1 cellular context compared by ENCODE assay signal in genomic region chr7:10950494-10950893, GRCh38.
TF ChIP-seq lines count a peak whose summit lies in the region.

No MANE protein-coding gene starts in this region.

TF ChIP-seq in HepG2, 621 proteins besides CTCF, POLR2A, EP300 and RAD21 (continued from another document):
- no peak for TF ChIP-seq ZNF646 (CRISPR knock-in tag; IDR thresholded peaks at IDR 0.05)
- TF ChIP-seq FOXK2 (IDR thresholded peaks at IDR 0.05): no peak
- TF ChIP-seq SOX13 (IDR thresholded peaks at IDR 0.05): no peak
- peak in 1 of 2 experiments; percentile 54; a peak in 2 of 4 replicates for TF ChIP-seq SOX13 (CRISPR knock-in tag; conservative IDR thresholded peaks at IDR 0.05 in 1 of 2, IDR thresholded peaks at IDR 0.05 in 1 of 2)
- TF ChIP-seq SP4 (CRISPR knock-in tag; IDR thresholded peaks at IDR 0.05): no peak
- TF ChIP-seq ZNF749 (CRISPR knock-in tag; IDR thresholded peaks at IDR 0.05; ENCODE audit: borderline replicate concordance): no peak
- no peak for TF ChIP-seq KDM4B (CRISPR knock-in tag; IDR thresholded peaks at IDR 0.05)
- no peak for TF ChIP-seq ZBTB14 (CRISPR knock-in tag; IDR thresholded peaks at IDR 0.05)
- no peak for TF ChIP-seq CCDC6 (CRISPR knock-in tag; IDR thresholded peaks at IDR 0.05)
- TF ChIP-seq ZKSCAN5 (CRISPR knock-in tag; IDR thresholded peaks at IDR 0.05): no peak
- TF ChIP-seq ZSCAN29 (CRISPR knock-in tag; conservative IDR thresholded peaks at IDR 0.05): no peak
- no peak for TF ChIP-seq CSRNP2 (CRISPR knock-in tag; conservative IDR thresholded peaks at IDR 0.05; ENCODE audit: low read depth)
- TF ChIP-seq ZFP36L1 (CRISPR knock-in tag; IDR thresholded peaks at IDR 0.05): no peak
- TF ChIP-seq PATZ1 (CRISPR knock-in tag; IDR thresholded peaks at IDR 0.05): peak; percentile 50
- no peak for TF ChIP-seq ZNF367 (CRISPR knock-in tag; IDR thresholded peaks at IDR 0.05; ENCODE audit: borderline replicate concordance)
- TF ChIP-seq ZNF335 (CRISPR knock-in tag; IDR thresholded peaks at IDR 0.05): 0 out of 2 replicates have a peak, but pooled peaks have one; percentile 59
- TF ChIP-seq HMGA1 (CRISPR knock-in tag; conservative IDR thresholded peaks at IDR 0.05): no peak
- no peak for TF ChIP-seq ATF5 (CRISPR knock-in tag; IDR thresholded peaks at IDR 0.05; ENCODE audit: low read depth)
- no peak for TF ChIP-seq RXRB (CRISPR knock-in tag; IDR thresholded peaks at IDR 0.05; ENCODE audit: borderline replicate concordance)
- no peak for TF ChIP-seq PHF8 (CRISPR knock-in tag; IDR thresholded peaks at IDR 0.05)
- no peak for TF ChIP-seq ZNF557 (CRISPR knock-in tag; IDR thresholded peaks at IDR 0.05)
- no peak for TF ChIP-seq BRCA1 (CRISPR knock-in tag; IDR thresholded peaks at IDR 0.05)
- TF ChIP-seq CREB1 (IDR thresholded peaks at IDR 0.05): no peak
- TF ChIP-seq CREB1 (CRISPR knock-in tag; IDR thresholded peaks at IDR 0.05): 0 out of 2 replicates have a peak, but pooled peaks have one; percentile 25
- no peak for TF ChIP-seq MTF2 (CRISPR knock-in tag; IDR thresholded peaks at IDR 0.05; ENCODE audit: borderline replicate concordance)
- no peak for TF ChIP-seq ZNF432 (CRISPR knock-in tag; IDR thresholded peaks at IDR 0.05; ENCODE audit: borderline replicate concordance)
- 0 out of 2 replicates have a peak, but pooled peaks have one; percentile 64 for TF ChIP-seq ZNF292 (CRISPR knock-in tag; IDR thresholded peaks at IDR 0.05; ENCODE audit: borderline replicate concordance, low read depth)
- TF ChIP-seq GFI1 (CRISPR knock-in tag; IDR thresholded peaks at IDR 0.05; ENCODE audit: borderline replicate concordance): peak; percentile 76; the same call in 1 of the 2 replicates
- no peak for TF ChIP-seq ZNF44 (CRISPR knock-in tag; IDR thresholded peaks at IDR 0.05)
- no peak for TF ChIP-seq POLR2G (IDR thresholded peaks at IDR 0.05; ENCODE audit: low read depth, low read length)
- no peak for TF ChIP-seq NKX3-1 (CRISPR knock-in tag; IDR thresholded peaks at IDR 0.05)
- no peak for TF ChIP-seq ATF7-NPFF (CRISPR knock-in tag; IDR thresholded peaks at IDR 0.05; ENCODE audit: low read depth)
- TF ChIP-seq ZNF10 (CRISPR knock-in tag; IDR thresholded peaks at IDR 0.05; ENCODE audit: borderline replicate concordance, low read depth): no peak
- TF ChIP-seq MED1 (CRISPR knock-in tag; IDR thresholded peaks at IDR 0.05): no peak
- no peak for TF ChIP-seq ZNF713 (CRISPR knock-in tag; IDR thresholded peaks at IDR 0.05)
- no peak for TF ChIP-seq RCOR2 (CRISPR knock-in tag; IDR thresholded peaks at IDR 0.05)
- TF ChIP-seq MLLT10 (CRISPR knock-in tag; IDR thresholded peaks at IDR 0.05): no peak
- no peak for TF ChIP-seq TOPORS (CRISPR knock-in tag; IDR thresholded peaks at IDR 0.05)
- no peak for TF ChIP-seq ZNF101 (CRISPR knock-in tag; IDR thresholded peaks at IDR 0.05; ENCODE audit: borderline replicate concordance, low read depth)
- TF ChIP-seq EED (CRISPR knock-in tag; IDR thresholded peaks at IDR 0.05): no peak
- no peak for TF ChIP-seq NFYB (CRISPR knock-in tag; IDR thresholded peaks at IDR 0.05)
- TF ChIP-seq GABPA (IDR thresholded peaks at IDR 0.05; ENCODE audit: low read depth, low read length): no peak
- TF ChIP-seq GABPA (CRISPR knock-in tag; IDR thresholded peaks at IDR 0.05; ENCODE audit: low read depth): no peak
- no peak for TF ChIP-seq SOX6 (IDR thresholded peaks at IDR 0.05)
- TF ChIP-seq SOX6 (CRISPR knock-in tag; IDR thresholded peaks at IDR 0.05): 0 out of 2 replicates have a peak, but pooled peaks have one; percentile 35
- TF ChIP-seq CAMTA2 (CRISPR knock-in tag; IDR thresholded peaks at IDR 0.05; ENCODE audit: borderline replicate concordance): no peak
- TF ChIP-seq ZNF710 (CRISPR knock-in tag; IDR thresholded peaks at IDR 0.05; ENCODE audit: borderline replicate concordance): no peak
TF ChIP-seq in HepG2: peak in this region for 13.
